Comparison of ENCODE assay signal across 1 cellular context in genomic region chr2:239736358-239737143, GRCh38.
TF ChIP-seq lines count a peak whose summit lies in the region.

No MANE protein-coding gene starts in this region.

TF ChIP-seq in HepG2, 621 proteins besides CTCF, POLR2A, EP300 and RAD21:
- TF ChIP-seq ARID3A (IDR thresholded peaks at IDR 0.05; ENCODE audit: low read depth, low read length) (no peak), ZNF839 (CRISPR knock-in tag; IDR thresholded peaks at IDR 0.05; ENCODE audit: borderline replicate concordance) (no peak), EED (CRISPR knock-in tag; IDR thresholded peaks at IDR 0.05) (no peak), ZNF234 (CRISPR knock-in tag; conservative IDR thresholded peaks at IDR 0.05) (no peak), MYNN (CRISPR knock-in tag; IDR thresholded peaks at IDR 0.05; ENCODE audit: low read depth) (no peak), ESRRA (CRISPR knock-in tag; IDR thresholded peaks at IDR 0.05; ENCODE audit: low read depth) (no peak), MLX (CRISPR knock-in tag; IDR thresholded peaks at IDR 0.05) (no peak), ZBTB7B (CRISPR knock-in tag; IDR thresholded peaks at IDR 0.05) (no peak), STAG1 (CRISPR knock-in tag; IDR thresholded peaks at IDR 0.05) (peak; percentile 46), ZNF562 (CRISPR knock-in tag; IDR thresholded peaks at IDR 0.05; ENCODE audit: borderline replicate concordance) (no peak), DNMT1 (CRISPR knock-in tag; IDR thresholded peaks at IDR 0.05) (0 out of 2 replicates have a peak, but pooled peaks have one; percentile 36), MXD3 (CRISPR knock-in tag; IDR thresholded peaks at IDR 0.05) (no peak), MYPOP (CRISPR knock-in tag; IDR thresholded peaks at IDR 0.05) (no peak), ZNF556 (CRISPR knock-in tag; IDR thresholded peaks at IDR 0.05; ENCODE audit: borderline replicate concordance) (no peak), ZBTB25 (CRISPR knock-in tag; IDR thresholded peaks at IDR 0.05) (no peak), ZNF451 (CRISPR knock-in tag; IDR thresholded peaks at IDR 0.05) (no peak), MED1 (CRISPR knock-in tag; IDR thresholded peaks at IDR 0.05) (no peak), NPAS2 (CRISPR knock-in tag; IDR thresholded peaks at IDR 0.05; ENCODE audit: borderline replicate concordance) (no peak), ZMYM2 (CRISPR knock-in tag; IDR thresholded peaks at IDR 0.05) (no peak), AKNA (CRISPR knock-in tag; IDR thresholded peaks at IDR 0.05; ENCODE audit: borderline replicate concordance) (no peak), ZNF879 (CRISPR knock-in tag; IDR thresholded peaks at IDR 0.05) (no peak), ATF7 (IDR thresholded peaks at IDR 0.05) (peak; percentile 94), ATF7 (CRISPR knock-in tag; IDR thresholded peaks at IDR 0.05) (no peak), ZBTB1 (CRISPR knock-in tag; IDR thresholded peaks at IDR 0.05; ENCODE audit: borderline replicate concordance) (no peak), KDM6A (CRISPR knock-in tag; IDR thresholded peaks at IDR 0.05; ENCODE audit: low read depth) (no peak), ZNF616 (CRISPR knock-in tag; IDR thresholded peaks at IDR 0.05; ENCODE audit: low read depth) (no peak), ZNF510 (CRISPR knock-in tag; IDR thresholded peaks at IDR 0.05; ENCODE audit: low read depth) (no peak), CREB1 (IDR thresholded peaks at IDR 0.05) (peak; percentile 97), CREB1 (CRISPR knock-in tag; IDR thresholded peaks at IDR 0.05) (no peak), GLI4 (CRISPR knock-in tag; IDR thresholded peaks at IDR 0.05; ENCODE audit: borderline replicate concordance) (no peak), KLF11 (CRISPR knock-in tag; IDR thresholded peaks at IDR 0.05) (no peak)
